In genomic region chr7:117484988-117485655, GRCh38 we compare ENCODE assay signal across 24 cellular contexts. TPM values are rescaled to one million over a fixed set of nuclear protein-coding genes. Genes with fewer than 3 reads are reported as not detected.
"Had no signal": no experiment of that assay in that cellular context is flagged by ENCODE, and none has a peak within 500 bp of the region (broad histone marks: within the 10 kb centered on the region; RNA-seq: fewer than 3 reads in every experiment).

No MANE protein-coding gene starts in this region.

- H3K4me3 ChIP-seq: tibial nerve had no signal

- H3K4me1 Mint-ChIP-seq: activated CD4-positive, alpha-beta T cell treated with anti-CD3 and anti-CD28 coated beads for 36 hours; T-helper 17 cell had no signal

- H3K36me3 ChIP-seq: tibial nerve had no signal

- H3K9me3 ChIP-seq: tibial nerve had no signal

- ATAC-seq: activated CD4-positive, alpha-beta T cell treated with anti-CD3 and anti-CD28 coated beads for 36 hours; left lobe of liver; stimulated activated naive CD8-positive, alpha-beta T cell treated with anti-CD3 and anti-CD28 coated beads, Interleukin-15, Interleukin-2, amounts not matched to agents 100 U/mL and 50 U/mL, for 24 hours; T-helper 17 cell had no signal

- H3K27ac Mint-ChIP-seq: activated CD4-positive, alpha-beta memory T cell treated with anti-CD3 and anti-CD28 coated beads for 36 hours; activated CD4-positive, alpha-beta T cell treated with anti-CD3 and anti-CD28 coated beads for 36 hours; activated naive CD8-positive, alpha-beta T cell; activated T-helper 1 cell treated with anti-CD3 and anti-CD28 coated beads, Interleukin-12 subunit alpha, Interleukin-12 subunit beta, Interleukin-2, Interleukin-4 antibody, amounts not matched to agents 30 ng/mL and 10 ng/mL and 1 ng/mL, durations not matched to agents 14 hours and 24 hours and 36 hours; mesothelial cell of epicardium; nephron; T-helper 17 cell had no signal

- H3K4me3 Mint-ChIP-seq: activated CD4-positive, alpha-beta memory T cell treated with anti-CD3 and anti-CD28 coated beads for 36 hours; activated CD4-positive, alpha-beta T cell treated with anti-CD3 and anti-CD28 coated beads for 36 hours; activated naive CD8-positive, alpha-beta T cell; activated T-helper 1 cell treated with anti-CD3 and anti-CD28 coated beads, Interleukin-12 subunit alpha, Interleukin-12 subunit beta, Interleukin-2, Interleukin-4 antibody, amounts not matched to agents 30 ng/mL and 10 ng/mL and 1 ng/mL, durations not matched to agents 14 hours and 24 hours and 36 hours; mesothelial cell of epicardium; nephron; T-helper 17 cell had no signal

- H3K36me3 Mint-ChIP-seq: activated CD4-positive, alpha-beta memory T cell treated with anti-CD3 and anti-CD28 coated beads for 36 hours; activated naive CD8-positive, alpha-beta T cell; mesothelial cell of epicardium had no signal

- H3K27ac ChIP-seq: tibial nerve had no signal

- DNase-seq: activated CD4-positive, alpha-beta memory T cell treated with anti-CD3 and anti-CD28 coated beads for 36 hours; activated CD4-positive, alpha-beta T cell treated with anti-CD3 and anti-CD28 coated beads for 36 hours; activated T-cell treated with anti-CD3 and anti-CD28 coated beads for 4 hours; dermis blood vessel endothelial cell; effector memory CD4-positive, alpha-beta T cell; foreskin fibroblast; hypothalamus; nucleus accumbens; retina; stimulated activated naive CD8-positive, alpha-beta T cell treated with anti-CD3 and anti-CD28 coated beads, Interleukin-15, Interleukin-2, amounts not matched to agents 100 U/mL and 50 U/mL, for 24 hours; substantia nigra; T-helper 17 cell had no signal

- H3K9me3 Mint-ChIP-seq: activated CD4-positive, alpha-beta memory T cell treated with anti-CD3 and anti-CD28 coated beads for 36 hours; activated T-helper 1 cell treated with anti-CD3 and anti-CD28 coated beads, Interleukin-12 subunit alpha, Interleukin-12 subunit beta, Interleukin-2, Interleukin-4 antibody, amounts not matched to agents 30 ng/mL and 10 ng/mL and 1 ng/mL, durations not matched to agents 14 hours and 24 hours and 36 hours; mesothelial cell of epicardium; nephron had no signal

RNA-seq across cellular contexts. Expression of gene CFTR, which starts 5.3 kb away (rescaled TPM):
- total RNA-seq: activated CD4-positive, alpha-beta memory T cell treated with anti-CD3 and anti-CD28 coated beads for 36 hours; activated CD4-positive, alpha-beta T cell treated with anti-CD3 and anti-CD28 coated beads for 36 hours; activated T-helper 1 cell treated with anti-CD3 and anti-CD28 coated beads, Interleukin-12 subunit alpha, Interleukin-12 subunit beta, Interleukin-2, Interleukin-4 antibody, amounts not matched to agents 30 ng/mL and 10 ng/mL and 1 ng/mL, durations not matched to agents 14 hours and 24 hours and 36 hours; dermis blood vessel endothelial cell; endothelial cell of umbilical vein; lung microvascular endothelial cell; skeletal muscle tissue; T-helper 17 cell had no signal
- polyA plus RNA-seq: keratinocyte had no signal

RNA-seq across cellular contexts. Expression of gene ASZ1, which starts 57.8 kb away (rescaled TPM):
- total RNA-seq: activated CD4-positive, alpha-beta memory T cell treated with anti-CD3 and anti-CD28 coated beads for 36 hours; activated CD4-positive, alpha-beta T cell treated with anti-CD3 and anti-CD28 coated beads for 36 hours; activated T-helper 1 cell treated with anti-CD3 and anti-CD28 coated beads, Interleukin-12 subunit alpha, Interleukin-12 subunit beta, Interleukin-2, Interleukin-4 antibody, amounts not matched to agents 30 ng/mL and 10 ng/mL and 1 ng/mL, durations not matched to agents 14 hours and 24 hours and 36 hours; cerebellum; dermis blood vessel endothelial cell; endothelial cell of umbilical vein; left lobe of liver; lung microvascular endothelial cell; mesothelial cell of epicardium; posterior vena cava; skeletal muscle tissue; T-helper 17 cell; tibial nerve had no signal
- polyA plus RNA-seq: endothelial cell of umbilical vein, keratinocyte had no signal
